In genomic region chr1:148529101-148529567, GRCh38 we compare ENCODE assay signal across 8 cellular contexts. TPM values are rescaled to one million over a fixed set of nuclear protein-coding genes. Genes with fewer than 3 reads are reported as not detected.
A peak's percentile ranks its signal among the peaks of the same experiment; 100 is the strongest.
DNase-seq lines count a peak whose midpoint lies in the region; ATAC-seq, FAIRE-seq and TF ChIP-seq lines count a peak whose summit lies in the region.
"Not testable (repeated sequence)": the region's sequence is repeated elsewhere in the genome, so short reads cannot be mapped to it uniquely, and the experiment has no call there.

No MANE protein-coding gene starts in this region.

- not testable (repeated sequence) for H3K27ac ChIP-seq in DOHH2 (ENCODE audit: low read depth, low read length); ectodermal cell (ENCODE audit: insufficient read depth, low read depth, low read length, poor library complexity, severe bottlenecking); keratinocyte (ENCODE audit: control insufficient read depth, insufficient read depth, low read length); rectal smooth muscle tissue (ENCODE audit: low read depth, low read length)

- H3K27ac Mint-ChIP-seq in activated T-helper 17 cell treated with anti-CD3 and anti-CD28 coated beads, Interleukin-2, amount 50 U/mL, for 72 hours, result peak overlapping the region; percentile 89

- FAIRE-seq in keratinocyte (lab: Jason Lieb, UNC), result not testable (repeated sequence)

- H3K9me1 ChIP-seq in keratinocyte (ENCODE audit: control insufficient read depth, extremely low read depth, insufficient read depth, low read length), result not testable (repeated sequence)

- not testable (repeated sequence) for H4K20me1 ChIP-seq in DOHH2 (ENCODE audit: control insufficient read depth, insufficient read depth, low read depth, low read length); keratinocyte (ENCODE audit: control insufficient read depth, extremely low read depth, insufficient read depth, low read length)

- peak overlapping the region; percentile 67 for H3K4me3 Mint-ChIP-seq in activated T-helper 17 cell treated with anti-CD3 and anti-CD28 coated beads, Interleukin-2, amount 50 U/mL, for 72 hours

- not testable (repeated sequence) for H2AFZ ChIP-seq in keratinocyte (ENCODE audit: control insufficient read depth, low read length)

- DNase-seq in NCI-H1105 (lab: John Stamatoyannopoulos, UW) (peak; percentile 43), T1000 (lab: John Stamatoyannopoulos, UW) (peak; percentile 54), keratinocyte (ENCODE audit: low read depth, low spot score) (peak; percentile 40)
- peak; percentile 72 for DNase-seq in stimulated activated naive CD8-positive, alpha-beta T cell treated with anti-CD3 and anti-CD28 coated beads, Interleukin-15, Interleukin-2, amounts not matched to agents 100 U/mL and 50 U/mL, for 24 hours

- WGBS in ectodermal cell, 2 experiments, result 4 to 5% methylated on average over 7 to 17 of the region's 25 CpGs

- not testable (repeated sequence) for ATAC-seq in activated T-helper 17 cell treated with anti-CD3 and anti-CD28 coated beads, Interleukin-2, amount 50 U/mL, for 72 hours (replicated peaks); stimulated activated naive CD8-positive, alpha-beta T cell treated with anti-CD3 and anti-CD28 coated beads, Interleukin-15, Interleukin-2, amounts not matched to agents 100 U/mL and 50 U/mL, for 24 hours

- dilution Hi-C loops in keratinocyte (cut with MboI; ENCODE audit: extremely low pct_ligation_motif_present, low sequenced_read_pairs), result not testable (repeated sequence)

- not testable (repeated sequence) for H3K27me3 ChIP-seq in DOHH2 (ENCODE audit: control insufficient read depth, low read length); ectodermal cell (ENCODE audit: control insufficient read depth, insufficient read depth, low read length, poor library complexity, severe bottlenecking); keratinocyte (ENCODE audit: control insufficient read depth, extremely low read depth, insufficient read depth, low read length); rectal smooth muscle tissue (ENCODE audit: control insufficient read depth, insufficient read depth, low read length)

- H3F3A ChIP-seq in DOHH2 (ENCODE audit: control insufficient read depth, insufficient read depth), result not testable (repeated sequence)

- H3K4me2 ChIP-seq in DOHH2 (ENCODE audit: low read length), result not testable (repeated sequence)
- peak overlapping the region; percentile 16 for H3K4me2 ChIP-seq in keratinocyte (ENCODE audit: control insufficient read depth, extremely low read depth, insufficient read depth, low read depth, low read length)

- not testable (repeated sequence) for H3K9me3 Mint-ChIP-seq in activated T-helper 17 cell treated with anti-CD3 and anti-CD28 coated beads, Interleukin-2, amount 50 U/mL, for 72 hours

- not testable (repeated sequence) for H3K4me1 ChIP-seq in DOHH2 (ENCODE audit: control insufficient read depth, low read length); ectodermal cell (ENCODE audit: control insufficient read depth, insufficient read depth, low read length); keratinocyte (ENCODE audit: control insufficient read depth, extremely low read depth, insufficient read depth, low read length); rectal smooth muscle tissue (ENCODE audit: control insufficient read depth, insufficient read depth, low read length)

- not testable (repeated sequence) for H3K9me2 ChIP-seq in DOHH2 (replicated peaks; ENCODE audit: control insufficient read depth, low read length)

- not testable (repeated sequence) for H3K9ac ChIP-seq in keratinocyte (ENCODE audit: control insufficient read depth, extremely low read depth, insufficient read depth, low read length); rectal smooth muscle tissue (ENCODE audit: low read length)

- H3K4me1 Mint-ChIP-seq in activated T-helper 17 cell treated with anti-CD3 and anti-CD28 coated beads, Interleukin-2, amount 50 U/mL, for 72 hours, result not testable (repeated sequence)

- H3K36me3 Mint-ChIP-seq in activated T-helper 17 cell treated with anti-CD3 and anti-CD28 coated beads, Interleukin-2, amount 50 U/mL, for 72 hours (ENCODE audit: low read depth), result not testable (repeated sequence)

- H3K4me3 ChIP-seq in DOHH2 (ENCODE audit: low read length) (peak overlapping the region; percentile 38; the same call in 1 of the 2 replicates), ectodermal cell (ENCODE audit: insufficient read depth, low read depth, low read length) (peak overlapping the region; percentile 12), rectal smooth muscle tissue (ENCODE audit: low read length) (peak overlapping the region; percentile 32)
- H3K4me3 ChIP-seq in keratinocyte (ENCODE audit: control insufficient read depth in 2 of 3, extremely low read depth in 1 of 3, insufficient read depth in 2 of 3, low read depth in 1 of 3, low read length in 3 of 3), result not testable (repeated sequence)

- not testable (repeated sequence) for H3K79me2 ChIP-seq in DOHH2 (ENCODE audit: control insufficient read depth, low read length); keratinocyte (ENCODE audit: control insufficient read depth, insufficient read depth, low read length)

- H3K27me3 Mint-ChIP-seq in activated T-helper 17 cell treated with anti-CD3 and anti-CD28 coated beads, Interleukin-2, amount 50 U/mL, for 72 hours, result not testable (repeated sequence)

- not testable (repeated sequence) for H3K9me3 ChIP-seq in DOHH2 (ENCODE audit: control insufficient read depth, insufficient read depth, low read length); ectodermal cell (ENCODE audit: control insufficient read depth, low read length); keratinocyte (ENCODE audit: control insufficient read depth, low read depth, low read length)

- not testable (repeated sequence) for TF ChIP-seq CTCF in DOHH2 (IDR thresholded peaks at IDR 0.05; ENCODE audit: low read depth, low read length, poor library complexity, severe bottlenecking); keratinocyte (optimal IDR thresholded peaks at IDR 0.05 in 1 of 3, IDR thresholded peaks at IDR 0.05 in 1 of 3, conservative IDR thresholded peaks at IDR 0.05 in 1 of 3; ENCODE audit: extremely low read depth in 1 of 3, insufficient read depth in 2 of 3, low read length in 3 of 3)

- not testable (repeated sequence) for H3K36me3 ChIP-seq in DOHH2 (ENCODE audit: control insufficient read depth, low read length); ectodermal cell (ENCODE audit: control insufficient read depth, insufficient read depth, low read length); keratinocyte (ENCODE audit: control insufficient read depth in 2 of 2, extremely low read depth in 1 of 2, insufficient read depth in 2 of 2, low read length in 2 of 2); rectal smooth muscle tissue (ENCODE audit: control insufficient read depth, insufficient read depth, low read length)

RNA-seq across cellular contexts. Expression of gene PPIAL4G, which starts 46.0 kb away (rescaled TPM):
- total RNA-seq in activated T-helper 17 cell treated with anti-CD3 and anti-CD28 coated beads, Interleukin-2, amount 50 U/mL, for 72 hours, result under 1 TPM; 0.15 to 0.40 TPM
- polyA plus RNA-seq in ectodermal cell (2013, experiment 1 of 4), result not detected
- not detected for polyA plus RNA-seq in ectodermal cell (2013, experiment 2 of 4)
- polyA plus RNA-seq in ectodermal cell (2013, experiment 3 of 4), result not detected
- not detected for polyA plus RNA-seq in ectodermal cell (2013, experiment 4 of 4)
- not detected in 3 replicates for polyA plus RNA-seq in keratinocyte
- not detected for polyA plus RNA-seq in keratinocyte (2011; ENCODE audit: low read depth)
- polyA plus RNA-seq in keratinocyte (2011; cell fraction: cytosol; rRNA removed), result not detected in 2 replicates
- polyA plus RNA-seq in keratinocyte (2011; cell fraction: nucleus; rRNA removed), result not detected in 2 replicates
- polyA plus RNA-seq in keratinocyte (2012; ENCODE audit: low replicate concordance), result not detected in 2 replicates
- polyA minus RNA-seq in keratinocyte, result not detected in 3 replicates
- not detected for polyA minus RNA-seq in keratinocyte (2011; cell fraction: cytosol; rRNA and poly(A)+ RNA removed)
- not detected in 2 replicates for polyA minus RNA-seq in keratinocyte (2011; cell fraction: nucleus; rRNA and poly(A)+ RNA removed)
